ENCODE assay signal across 1 cellular context in genomic region chr2:55901941-55902340, GRCh38.
TF ChIP-seq lines count a peak whose summit lies in the region.

No MANE protein-coding gene starts in this region.

TF ChIP-seq in K562, 482 proteins besides CTCF, POLR2A, EP300 and RAD21:
- no peak for TF ChIP-seq PREB (CRISPR knock-in tag; IDR thresholded peaks at IDR 0.05)
